In genomic region chr9:121262953-121263352, GRCh38 we compare ENCODE assay signal across 25 cellular contexts. TPM values are rescaled to one million over a fixed set of nuclear protein-coding genes. Genes with fewer than 3 reads are reported as not detected.
DNase-seq lines count a peak whose midpoint lies in the region; ATAC-seq and TF ChIP-seq lines count a peak whose summit lies in the region.
"Had no signal": no experiment of that assay in that cellular context is flagged by ENCODE, and none has a peak within 500 bp of the region (broad histone marks: within the 10 kb centered on the region; RNA-seq: fewer than 3 reads in every experiment).

No MANE protein-coding gene starts in this region.

- H3K4me1 ChIP-seq in esophagus muscularis mucosa, result peaks cover 20 to 49% (median 47%) of the 10 kb centered on the region in 4 donors
- peaks cover 57% of the 10 kb centered on the region for H3K4me1 ChIP-seq in muscle layer of colon (ENCODE audit: insufficient read depth, low read length)
- H3K4me1 ChIP-seq in sigmoid colon, result peaks cover 0 to 76% (median 50%) of the 10 kb centered on the region in 4 donors

- ATAC-seq in GM21447 (IDR thresholded peaks at IDR 0.05; ENCODE audit: unreplicated experiment) (no peak), HG03135 (IDR thresholded peaks at IDR 0.05; ENCODE audit: unreplicated experiment) (no peak)
- ATAC-seq: GM12878, HCT116 had no signal

- no peaks in the 10 kb centered on the region for H3K36me3 ChIP-seq in esophagus muscularis mucosa
- no peaks in the 10 kb centered on the region for H3K36me3 ChIP-seq in muscle layer of colon (ENCODE audit: insufficient read depth, low read length)
- no peaks in the 10 kb centered on the region for H3K36me3 ChIP-seq in sigmoid colon
- H3K36me3 ChIP-seq: BLaER1 had no signal

- TF ChIP-seq EP300 in esophagus muscularis mucosa (IDR thresholded peaks at IDR 0.05), result no peak
- TF ChIP-seq EP300 in sigmoid colon (IDR thresholded peaks at IDR 0.05), result peak in 2 of 4 donors; percentile 64 to 79

- H3K9ac ChIP-seq in muscle layer of colon (ENCODE audit: low read length), result no peak overlapping the region
- H3K9ac ChIP-seq: BLaER1, SK-N-SH had no signal

- peak overlapping the region; percentile 66 to 74 (median 71) for H3K27ac ChIP-seq in esophagus muscularis mucosa (replicated peaks in 1 of 4)
- H3K27ac ChIP-seq in muscle layer of colon (ENCODE audit: low read depth, low read length), result peak overlapping the region; percentile 79
- H3K27ac ChIP-seq in sigmoid colon, result peak overlapping the region; percentile 56 to 99 (median 97)
- H3K27ac ChIP-seq: BLaER1, PC-9 had no signal

- WGBS in esophagus muscularis mucosa, result 67% methylated on average over 5 of the region's 5 CpGs
- 78 to 85% methylated on average over 5 of the region's 5 CpGs for WGBS in sigmoid colon, 2 donors

- TF ChIP-seq POLR2A in esophagus muscularis mucosa (IDR thresholded peaks at IDR 0.05; ENCODE audit: low read depth) (no peak), sigmoid colon (IDR thresholded peaks at IDR 0.05) (no peak)

- intact Hi-C loops in esophagus muscularis mucosa (cut with DNase I) (no loop called here), sigmoid colon (cut with DNase I) (no loop called here)

- TF ChIP-seq CTCF in esophagus muscularis mucosa (IDR thresholded peaks at IDR 0.05) (no peak), sigmoid colon (IDR thresholded peaks at IDR 0.05) (no peak)

- H3K27me3 ChIP-seq in esophagus muscularis mucosa (no peaks in the 10 kb centered on the region), muscle layer of colon (ENCODE audit: control insufficient read depth in 1 of 2, insufficient read depth in 2 of 2, low read length in 2 of 2) (no peaks in the 10 kb centered on the region), sigmoid colon (no peaks in the 10 kb centered on the region)
- H3K27me3 ChIP-seq: BLaER1 had no signal

- H3K9me3 ChIP-seq in esophagus muscularis mucosa, result no peaks in the 10 kb centered on the region
- H3K9me3 ChIP-seq in muscle layer of colon (ENCODE audit: low read length), result no peaks in the 10 kb centered on the region
- H3K9me3 ChIP-seq in sigmoid colon, result no peaks in the 10 kb centered on the region
- H3K9me3 ChIP-seq: BLaER1, SK-N-SH had no signal

- DNase-seq in esophagus muscularis mucosa (ENCODE audit: extremely low spot score) (no peak), sigmoid colon (peak; percentile 68), NCI-H2171 treated with DMSO at 0.1 percent for 48 hours (lab: John Stamatoyannopoulos, UW) (no peak), SIG-M5 treated with dmso at 0.1 percent for 504 hours (lab: John Stamatoyannopoulos, UW; ENCODE audit: unreplicated experiment) (no peak)
- DNase-seq: CD4-positive, alpha-beta T cell; COR-L47; DMS79 treated with DMSO at 0.1 percent for 48 hours; GOT3; Karpas-422; MV-4-11; NCI-H1105 treated with DMSO at 0.1 percent for 48 hours; NCI-H2081; NCI-H2171; NCI-H446; NCI-H526; RPMI8226; SHP77 treated with DMSO at 0.1 percent for 48 hours; SK-N-SH had no signal

- H3K4me3 ChIP-seq in esophagus muscularis mucosa (no peak overlapping the region), muscle layer of colon (ENCODE audit: low read depth in 1 of 2, low read length in 2 of 2) (no peak overlapping the region), sigmoid colon (no peak overlapping the region)
- H3K4me3 ChIP-seq: BLaER1, GM12878, PC-9 had no signal

RNA-seq across cellular contexts. Expression of gene GSN, which starts 5.0 kb away (rescaled TPM):
- 1,000 to 10,000 TPM; 2,509 to 3,811 (median 3,170) TPM for total RNA-seq in esophagus muscularis mucosa
- total RNA-seq in sigmoid colon, result 1,000 to 10,000 TPM; 1,610 to 2,826 (median 1,919) TPM
- polyA plus RNA-seq in sigmoid colon, result 100 to 1,000 TPM; 333 to 617 (median 497) TPM
